In the genomic region with DNA sequence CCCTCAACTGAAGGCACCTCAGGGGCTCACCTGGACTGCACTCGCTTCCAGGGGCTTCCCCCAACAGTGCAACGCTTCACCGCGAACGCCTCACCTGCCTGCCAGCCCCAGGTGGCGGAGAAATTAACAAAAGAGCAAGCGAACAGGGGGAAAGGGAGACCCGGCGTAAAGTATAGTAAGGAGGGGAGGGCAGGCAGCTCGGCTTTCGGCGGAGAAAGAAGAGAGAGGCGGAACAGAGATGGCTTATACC, we compare ENCODE assay signal across 8 cellular contexts. TPM values are rescaled to one million over a fixed set of nuclear protein-coding genes. Genes with fewer than 3 reads are reported as not detected.
A peak's percentile ranks its signal among the peaks of the same experiment; 100 is the strongest.
DNase-seq lines count a peak whose midpoint lies in the region; ATAC-seq and TF ChIP-seq lines count a peak whose summit lies in the region.

No MANE protein-coding gene starts in this region.

- no peak for DNase-seq in activated CD4-positive, CD25-positive, alpha-beta regulatory T cell treated with anti-CD3 and anti-CD28 coated beads, Interleukin-2, amount 50 U/mL, for 72 hours
- DNase-seq in KBM-7 (peak; percentile 61), mesendoderm (no peak), aorta (no peak), KG1 (lab: John Stamatoyannopoulos, UW) (no peak), cerebellar nuclear complex (lab: John Stamatoyannopoulos, UW) (no peak)

- H3K4me1 ChIP-seq in mesendoderm (ENCODE audit: control insufficient read depth, low read depth, low read length) (peaks cover 13% of the 10 kb centered on the region), aorta (ENCODE audit: control insufficient read depth in 1 of 2, insufficient read depth in 2 of 2, low read length in 2 of 2) (peaks cover 4 to 9% of the 10 kb centered on the region in 2 donors)

- peak overlapping the region; percentile 47 for H3K4me2 ChIP-seq in mesendoderm (ENCODE audit: low read length)

- H3K36me3 ChIP-seq in mesendoderm (ENCODE audit: control insufficient read depth, insufficient read depth, low read length) (no peaks in the 10 kb centered on the region), aorta (ENCODE audit: control insufficient read depth in 1 of 2, insufficient read depth in 2 of 2, low read length in 1 of 2) (no peaks in the 10 kb centered on the region)

- peak overlapping the region; percentile 68 for H2BK5ac ChIP-seq in mesendoderm (ENCODE audit: low read length)

- peak overlapping the region; percentile 91 for H3K56ac ChIP-seq in mesendoderm (ENCODE audit: low read length)

- no peaks in the 10 kb centered on the region for H3K9me3 Mint-ChIP-seq in brain

- no CpG with 5 or more reads among the region's 13 CpGs for WGBS in mesendoderm (ENCODE audit: extremely low coverage, insufficient coverage, low lambda C conversion rate)
- 0% methylated on average over 13 of the region's 13 CpGs for whole genome bisulfite sequencing in aorta, 2 donors

- no peak overlapping the region for H4K8ac ChIP-seq in mesendoderm (ENCODE audit: low read depth, low read length)

- H2BK120ac ChIP-seq in mesendoderm (ENCODE audit: low read depth, low read length) = peak overlapping the region; percentile 77

- peak overlapping the region; percentile 98 to 99 (median 99) for H3K4me3 Mint-ChIP-seq in brain

- H2BK15ac ChIP-seq in mesendoderm (replicated peaks; ENCODE audit: low read depth) = no peak overlapping the region

- H3K79me2 ChIP-seq in mesendoderm (ENCODE audit: control insufficient read depth, insufficient read depth, low read length) = peaks cover 33% of the 10 kb centered on the region

- H3K9me3 ChIP-seq in aorta (ENCODE audit: control insufficient read depth, low read length) = no peaks in the 10 kb centered on the region

- peak overlapping the region; percentile 7 for H3K23ac ChIP-seq in mesendoderm (ENCODE audit: low read length)

- peak overlapping the region; percentile 69 for H3K18ac ChIP-seq in mesendoderm (ENCODE audit: low read length)

- in situ Hi-C loops in KBM-7 (cut with MboI; ENCODE audit: low pct_unique_long_range_greater_than_20kb, low sequenced_read_pairs) = no loop called here

- H3K9ac ChIP-seq in mesendoderm (ENCODE audit: low read length) = peak overlapping the region; percentile 81

- peak overlapping the region; percentile 97 to 99 (median 98) for H3K27ac Mint-ChIP-seq in brain

- H3K27me3 Mint-ChIP-seq in brain = peaks cover 16% of the 10 kb centered on the region

- H3K27me3 ChIP-seq in mesendoderm (ENCODE audit: insufficient read depth, low read length, poor library complexity) = no peaks in the 10 kb centered on the region
- H3K27me3 ChIP-seq in aorta (ENCODE audit: control insufficient read depth in 1 of 2, insufficient read depth in 2 of 2, low read length in 1 of 2) = no peaks in the 10 kb centered on the region

- H3K4me3 ChIP-seq in mesendoderm (ENCODE audit: low read length) (peak overlapping the region; percentile 69), aorta (ENCODE audit: low read length in 2 of 2) (peak overlapping the region; percentile 55 to 91)

- TF ChIP-seq CTCF in brain (conservative IDR thresholded peaks at IDR 0.05) = no peak

- H3K79me1 ChIP-seq in mesendoderm (ENCODE audit: low read length) = peaks cover 7% of the 10 kb centered on the region

- H3K27ac ChIP-seq in mesendoderm (ENCODE audit: low read depth, low read length) (peak overlapping the region; percentile 97), aorta (ENCODE audit: low read depth in 1 of 2, low read length in 2 of 2) (peak overlapping the region in 1 of 2 donors; percentile 53)

- no peak overlapping the region for H2AK5ac ChIP-seq in mesendoderm (ENCODE audit: low read length)

- H3K4ac ChIP-seq in mesendoderm (ENCODE audit: low read depth, low read length) = peak overlapping the region; percentile 89

- peak; percentile 24 to 25 for ATAC-seq in activated CD4-positive, CD25-positive, alpha-beta regulatory T cell treated with anti-CD3 and anti-CD28 coated beads, Interleukin-2, amount 50 U/mL, for 24 hours
- no peak for ATAC-seq in aorta (ENCODE audit: low FRiP score)

- H4K5ac ChIP-seq in mesendoderm (ENCODE audit: low read length) = no peak overlapping the region

- H3K4me1 Mint-ChIP-seq in brain = peaks cover 50% of the 10 kb centered on the region

- intact Hi-C loops in aorta (cut with DNase I) = loop anchor here (2.0 to 5.0 kb wide), 3 partner anchors 80 to 100 kb away; no protein-coding TSS in a partner anchor

- no peaks in the 10 kb centered on the region for H3K36me3 Mint-ChIP-seq in brain

RNA-seq across cellular contexts. Expression of gene MB21D2, which starts 0.5 kb away (rescaled TPM):
- 12.2 TPM for polyA plus RNA-seq in brain (ENCODE audit: insufficient read depth, low read depth, low replicate concordance)
- polyA plus RNA-seq in mesendoderm (2013, experiment 1 of 2) = 19.5 TPM
- 19.5 TPM for polyA plus RNA-seq in mesendoderm (2013, experiment 2 of 2)
- 1 to 10 TPM; 3.9 to 4.5 TPM for total RNA-seq in aorta
- 1 to 10 TPM; 3.3 to 5.3 TPM for polyA plus RNA-seq in aorta
